28 cellular contexts compared by ENCODE assay signal in the genomic region with DNA sequence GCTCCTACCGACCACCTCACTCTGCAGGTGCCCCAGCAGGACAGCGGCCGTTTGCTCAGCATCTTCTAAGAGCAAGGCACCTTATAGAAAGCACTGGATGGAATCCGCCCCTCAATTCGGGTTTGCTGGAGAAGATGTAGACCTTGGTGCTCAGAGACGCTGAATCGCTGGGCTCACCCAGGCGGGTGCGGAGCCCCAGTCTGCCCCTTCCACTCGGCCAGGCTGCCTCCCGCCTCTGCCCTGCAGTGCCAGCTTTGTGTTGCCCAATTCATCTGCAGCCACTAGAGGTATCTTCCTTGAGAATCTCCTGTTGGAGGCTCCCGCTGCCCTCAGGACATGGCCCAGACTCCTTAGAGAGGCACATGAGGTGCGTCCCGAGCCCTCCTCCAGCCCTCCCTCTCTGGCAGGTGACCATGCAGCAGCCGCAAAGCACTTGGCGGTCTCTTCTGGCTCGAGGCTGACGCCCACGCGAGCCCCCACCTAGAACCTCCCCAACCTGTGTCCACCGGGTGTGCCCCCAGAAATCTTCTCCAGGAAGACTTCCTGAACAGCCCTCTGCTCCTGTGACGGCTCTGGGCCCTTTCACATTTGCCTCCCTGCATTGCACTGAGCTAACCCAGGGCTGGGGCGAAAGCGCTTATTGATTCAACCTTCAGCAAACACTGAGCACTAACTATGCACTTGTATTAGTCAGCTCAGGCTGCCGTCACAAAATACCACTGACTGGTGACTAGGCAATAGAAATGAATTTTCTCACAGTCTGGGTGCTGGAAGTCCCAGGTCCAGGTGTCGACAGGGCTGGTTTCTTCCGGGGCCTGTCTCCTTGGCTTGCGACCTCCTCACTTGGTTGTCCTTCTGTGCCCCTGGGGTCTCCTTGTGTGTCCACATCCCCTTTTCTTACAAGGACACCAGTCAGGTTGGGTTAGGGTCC.
DNase-seq lines count a peak whose midpoint lies in the region; ATAC-seq, FAIRE-seq and TF ChIP-seq lines count a peak whose summit lies in the region.
"Had no signal": no experiment of that assay in that cellular context is flagged by ENCODE, and none has a peak within 500 bp of the region (broad histone marks: within the 10 kb centered on the region; RNA-seq: fewer than 3 reads in every experiment).

No MANE protein-coding gene starts in this region.

- WGBS in GM12878 (ENCODE audit: insufficient coverage, insufficient replicate concordance, low lambda C conversion rate, missing lambda C conversion rate) = 95% methylated on average over 28 of the region's 28 CpGs
- no CpG with 5 or more reads among the region's 28 CpGs for WGBS in trophoblast cell (ENCODE audit: extremely low coverage, insufficient coverage, insufficient read length)

- H3K36me3 Mint-ChIP-seq in nephron progenitor cell (ENCODE audit: low read depth) = peaks cover 42% of the 10 kb centered on the region

- BruUV-seq in GM12878 (replicated peaks; lab: Mats Ljungman, UMichigan) = no TSS peak

- SMC1A ChIA-PET in GM12878 (lab: Charles Lee; ENCODE audit: uncharacterized antibody, unreplicated experiment) = no interaction called here

- ATAC-seq in GM12878 = no peak
- no peak for ATAC-seq in GM19395 (IDR thresholded peaks at IDR 0.05; ENCODE audit: unreplicated experiment)
- ATAC-seq in HG03439 (IDR thresholded peaks at IDR 0.05; ENCODE audit: unreplicated experiment) = no peak
- ATAC-seq: activated CD4-positive, alpha-beta T cell treated with anti-CD3 and anti-CD28 coated beads for 36 hours; left colon; psoas muscle; stimulated activated naive CD8-positive, alpha-beta T cell treated with anti-CD3 and anti-CD28 coated beads, Interleukin-15, Interleukin-2, amounts not matched to agents 100 U/mL and 50 U/mL, for 24 hours had no signal

- H3K4me1 ChIP-seq in GM12878 (ENCODE audit: control insufficient read depth, insufficient read depth, low read length) (no peaks in the 10 kb centered on the region), kidney (ENCODE audit: control insufficient read depth in 1 of 2, insufficient read depth in 1 of 2, low read depth in 1 of 2, low read length in 2 of 2) (no peaks in the 10 kb centered on the region), trophoblast cell (ENCODE audit: control insufficient read depth in 1 of 2, insufficient read depth in 2 of 2, low read length in 2 of 2) (peaks cover 0 to 6% of the 10 kb centered on the region in 2 experiments)
- H3K4me1 ChIP-seq: psoas muscle had no signal

- no peak overlapping the region for H2BK5ac ChIP-seq in trophoblast cell (ENCODE audit: low read depth, low read length, poor library complexity)

- H3K4me2 ChIP-seq in GM12878 (ENCODE audit: control insufficient read depth, insufficient read depth) (no peak overlapping the region), trophoblast cell (ENCODE audit: low read length) (no peak overlapping the region)

- no peak for TF ChIP-seq RAD21 in GM12878 (IDR thresholded peaks at IDR 0.05; ENCODE audit: insufficient read depth, low read depth, low read length)

- no peak overlapping the region for H4K91ac ChIP-seq in trophoblast cell (ENCODE audit: low read depth, low read length)

- H3K4me3 Mint-ChIP-seq in nephron progenitor cell = no peak overlapping the region
- H3K4me3 Mint-ChIP-seq: activated CD4-positive, alpha-beta T cell treated with anti-CD3 and anti-CD28 coated beads for 36 hours; activated naive CD8-positive, alpha-beta T cell treated with anti-CD3 and anti-CD28 coated beads, Interleukin-2, amount 10 ng/mL, durations not matched to agents 7 days and 5 days; B cell; CD8-positive, alpha-beta memory T cell; H9 had no signal

- H3K9me3 Mint-ChIP-seq in nephron progenitor cell = peaks cover 9% of the 10 kb centered on the region
- H3K9me3 Mint-ChIP-seq: activated naive CD8-positive, alpha-beta T cell treated with anti-CD3 and anti-CD28 coated beads, Interleukin-2, amount 10 ng/mL, durations not matched to agents 7 days and 5 days; H9 had no signal

- no peak overlapping the region for H4K8ac ChIP-seq in trophoblast cell (ENCODE audit: low read depth, low read length)

- no peak overlapping the region for H3K4ac ChIP-seq in trophoblast cell (ENCODE audit: low read depth, low read length)

- H3K9me3 ChIP-seq in GM12878 (replicated peaks; ENCODE audit: control insufficient read depth, insufficient read depth, low read length) (no peaks in the 10 kb centered on the region), kidney (ENCODE audit: control insufficient read depth in 1 of 2, low read length in 2 of 2) (no peaks in the 10 kb centered on the region), trophoblast cell (ENCODE audit: insufficient read depth, low read depth, low read length) (no peaks in the 10 kb centered on the region)
- H3K9me3 ChIP-seq: ascending aorta, psoas muscle, thoracic aorta had no signal

- CTCF ChIA-PET in GM12878 (lab: Yijun Ruan, JAX) = interaction anchor here (0.6 kb wide), 1 partner anchor 26 kb away, joined by 3 read pairs; no protein-coding TSS in a partner anchor

- no peaks in the 10 kb centered on the region for H4K20me1 ChIP-seq in GM12878 (ENCODE audit: control insufficient read depth, insufficient read depth)

- no peak for TF ChIP-seq EP300 in GM12878 (IDR thresholded peaks at IDR 0.05; ENCODE audit: borderline replicate concordance in 1 of 2, control insufficient read depth in 1 of 2, low read depth in 2 of 2, low read length in 2 of 2)

- no peak overlapping the region for H3K18ac ChIP-seq in trophoblast cell (ENCODE audit: low read length)

- no peak overlapping the region for H2AFZ ChIP-seq in GM12878 (ENCODE audit: control insufficient read depth, low read depth, low read length)
- H2AFZ ChIP-seq in trophoblast cell (ENCODE audit: insufficient read depth, low read length, poor library complexity) = no peak overlapping the region

- DNase-seq in HuH-7.5 (ENCODE audit: low spot score) (peak; percentile 73), GM12878 (ENCODE audit: low read depth, low spot score) (no peak), kidney (peak; percentile 54), trophoblast cell (peak; percentile 49 to 60), nephron progenitor cell (no peak)
- no peak for DNase-seq in effector CD4-positive, alpha-beta T cell
- DNase-seq: activated CD4-positive, alpha-beta T cell treated with anti-CD3 and anti-CD28 coated beads for 36 hours; activated gamma-delta T cell; activated naive CD8-positive, alpha-beta T cell treated with anti-CD3 and anti-CD28 coated beads, Interleukin-2, amount 10 ng/mL, durations not matched to agents 7 days and 5 days; activated T-cell treated with anti-CD3 and anti-CD28 coated beads, Interleukin-2, amount 50 U/mL, for 1 hour; CD8-positive, alpha-beta memory T cell; cerebellar nuclear complex; DMS153; dorsolateral prefrontal cortex; H9; Karpas-422; left colon; MV-4-11; NCI-H1694; NCI-H510A; psoas muscle; Right ventricle myocardium superior; stimulated activated naive CD8-positive, alpha-beta T cell treated with anti-CD3 and anti-CD28 coated beads, Interleukin-15, Interleukin-2, amounts not matched to agents 100 U/mL and 50 U/mL, for 24 hours had no signal

- H2BK12ac ChIP-seq in trophoblast cell (ENCODE audit: low read length) = no peak overlapping the region

- no peak overlapping the region for H3K27ac Mint-ChIP-seq in nephron progenitor cell
- H3K27ac Mint-ChIP-seq: activated CD4-positive, alpha-beta T cell treated with anti-CD3 and anti-CD28 coated beads for 36 hours; activated naive CD8-positive, alpha-beta T cell treated with anti-CD3 and anti-CD28 coated beads, Interleukin-2, amount 10 ng/mL, durations not matched to agents 7 days and 5 days; B cell; CD8-positive, alpha-beta memory T cell; H9 had no signal

- TF ChIP-seq POLR2A in GM12878 (IDR thresholded peaks at IDR 0.05; ENCODE audit: low read depth, low read length) = no peak

- H3K36me3 ChIP-seq in GM12878 (ENCODE audit: control insufficient read depth in 2 of 2, insufficient read depth in 2 of 2, low read length in 1 of 2) (peaks cover 1 to 2% of the 10 kb centered on the region in 2 experiments; a peak in 2 of 4 replicates), kidney (ENCODE audit: control insufficient read depth in 1 of 2, insufficient read depth in 2 of 2, low read length in 2 of 2) (peaks cover 0 to 8% of the 10 kb centered on the region in 2 donors), trophoblast cell (ENCODE audit: control insufficient read depth in 1 of 2, insufficient read depth in 2 of 2, low read length in 2 of 2) (peaks cover 9 to 16% of the 10 kb centered on the region in 2 experiments)

- H3K23ac ChIP-seq in trophoblast cell (ENCODE audit: low read length) = no peak overlapping the region

- no peak for TF ChIP-seq CTCF in GM12878 (IDR thresholded peaks at IDR 0.05 in 2 of 3, conservative IDR thresholded peaks at IDR 0.05 in 1 of 3; ENCODE audit: control insufficient read depth in 2 of 3, extremely low read depth in 1 of 3, insufficient read depth in 1 of 3, low read depth in 3 of 3, low read length in 3 of 3)
- TF ChIP-seq CTCF in kidney (IDR thresholded peaks at IDR 0.05; ENCODE audit: borderline replicate concordance, extremely low read depth, insufficient read depth) = no peak
- TF ChIP-seq CTCF in nephron progenitor cell (IDR thresholded peaks at IDR 0.05) = no peak

- H2AK5ac ChIP-seq in trophoblast cell (ENCODE audit: low read length) = no peak overlapping the region

- H3K4me3 ChIP-seq in GM12878 (no peak overlapping the region), kidney (ENCODE audit: low read length in 2 of 2) (no peak overlapping the region), trophoblast cell (ENCODE audit: low read depth, low read length) (no peak overlapping the region)
- H3K4me3 ChIP-seq: ascending aorta, dorsolateral prefrontal cortex, psoas muscle, thoracic aorta had no signal

- H2BK120ac ChIP-seq in trophoblast cell (ENCODE audit: insufficient read depth, low read length, poor library complexity) = no peak overlapping the region

- H3K79me2 ChIP-seq in GM12878 (ENCODE audit: control insufficient read depth, insufficient read depth, low read length) = no peaks in the 10 kb centered on the region
- H3K79me2 ChIP-seq in trophoblast cell (ENCODE audit: control insufficient read depth, insufficient read depth, low read length, poor library complexity) = no peaks in the 10 kb centered on the region

- no peaks in the 10 kb centered on the region for H3K27me3 ChIP-seq in GM12878 (replicated peaks in 1 of 2; ENCODE audit: control insufficient read depth in 2 of 2, insufficient read depth in 2 of 2, low read length in 1 of 2)
- no peaks in the 10 kb centered on the region for H3K27me3 ChIP-seq in trophoblast cell (ENCODE audit: insufficient read depth, low read length)
- H3K27me3 ChIP-seq: ascending aorta, dorsolateral prefrontal cortex had no signal

- intact Hi-C loops in GM12878 (cut with micrococcal nuclease; ENCODE audit: unreplicated experiment) = loop anchor here (10.0 kb wide), 1 partner anchor 215 kb away; no protein-coding TSS in a partner anchor
- intact Hi-C loops in kidney (cut with DNase I) = no loop called here

- no peak overlapping the region for H4K12ac ChIP-seq in trophoblast cell (ENCODE audit: low read depth, low read length)

- no peak overlapping the region for H3K27ac ChIP-seq in GM12878 (ENCODE audit: control insufficient read depth, insufficient read depth)
- no peak overlapping the region for H3K27ac ChIP-seq in kidney (ENCODE audit: low read depth in 2 of 2, low read length in 2 of 2)
- H3K27ac ChIP-seq in trophoblast cell (ENCODE audit: low read depth, low read length) = no peak overlapping the region
- H3K27ac ChIP-seq: ascending aorta, dorsolateral prefrontal cortex, psoas muscle, thoracic aorta had no signal

- H3K14ac ChIP-seq in trophoblast cell (ENCODE audit: low read length) = no peak overlapping the region

- H3K79me1 ChIP-seq in trophoblast cell (ENCODE audit: low read length) = no peaks in the 10 kb centered on the region

- no peak overlapping the region for H3K9ac ChIP-seq in GM12878 (ENCODE audit: control insufficient read depth, insufficient read depth, low read length)
- H3K9ac ChIP-seq in kidney (ENCODE audit: low read length in 2 of 2) = no peak overlapping the region
- no peak overlapping the region for H3K9ac ChIP-seq in trophoblast cell (ENCODE audit: low read length)

- peaks cover 6% of the 10 kb centered on the region for H3K4me1 Mint-ChIP-seq in nephron progenitor cell

- FAIRE-seq in GM12878 (lab: Jason Lieb, UNC) = no peak
- FAIRE-seq in kidney (lab: Jason Lieb, UNC) = no peak

- H3K27me3 Mint-ChIP-seq in nephron progenitor cell (ENCODE audit: low read depth, poor library complexity) = peaks cover 14% of the 10 kb centered on the region

- in situ Hi-C loops in GM12878 (cut with MboI) = no loop called here

- RAD21 ChIA-PET in GM12878 (lab: Charles Lee; ENCODE audit: unreplicated experiment) = no interaction called here

- POLR2A ChIA-PET in GM12878 (lab: Charles Lee) = no interaction called here

Comparison
In these comparisons a context has a peak if more than half of its experiments do, and no peak if none do; other contexts are left out.
1. DNase-seq: peak in HuH-7.5 (single experiment), kidney (single experiment) and trophoblast cell (2 of 2); none in GM12878 (single experiment), effector CD4-positive, alpha-beta T cell (single experiment) and nephron progenitor cell (single experiment).